1 cellular context compared by ENCODE assay signal in genomic region chr6:158835616-158836221, GRCh38.
TF ChIP-seq lines count a peak whose summit lies in the region.

No MANE protein-coding gene starts in this region.

TF ChIP-seq in GM23338, 12 proteins besides CTCF, POLR2A, EP300 and RAD21 (continued from another document):
- no peak for TF ChIP-seq EZH2 (IDR thresholded peaks at IDR 0.05; ENCODE audit: low read depth, unreplicated experiment)
- no peak for TF ChIP-seq EZH2phosphoT487 (IDR thresholded peaks at IDR 0.05; ENCODE audit: unreplicated experiment)
- no peak for TF ChIP-seq NANOG (IDR thresholded peaks at IDR 0.05; ENCODE audit: borderline replicate concordance)
- TF ChIP-seq STAT1 (IDR thresholded peaks at IDR 0.05; ENCODE audit: unreplicated experiment), result no peak
- TF ChIP-seq POLR2AphosphoS5 (IDR thresholded peaks at IDR 0.05; ENCODE audit: low read depth), result no peak
- no peak for TF ChIP-seq ZNF114 (CRISPR knock-in tag; IDR thresholded peaks at IDR 0.05)
- TF ChIP-seq ZNF331 (CRISPR knock-in tag; IDR thresholded peaks at IDR 0.05; ENCODE audit: low read depth), result no peak
- TF ChIP-seq, protein P1, sequence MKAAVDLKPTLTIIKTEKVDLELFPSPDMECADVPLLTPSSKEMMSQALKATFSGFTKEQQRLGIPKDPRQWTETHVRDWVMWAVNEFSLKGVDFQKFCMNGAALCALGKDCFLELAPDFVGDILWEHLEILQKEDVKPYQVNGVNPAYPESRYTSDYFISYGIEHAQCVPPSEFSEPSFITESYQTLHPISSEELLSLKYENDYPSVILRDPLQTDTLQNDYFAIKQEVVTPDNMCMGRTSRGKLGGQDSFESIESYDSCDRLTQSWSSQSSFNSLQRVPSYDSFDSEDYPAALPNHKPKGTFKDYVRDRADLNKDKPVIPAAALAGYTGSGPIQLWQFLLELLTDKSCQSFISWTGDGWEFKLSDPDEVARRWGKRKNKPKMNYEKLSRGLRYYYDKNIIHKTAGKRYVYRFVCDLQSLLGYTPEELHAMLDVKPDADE (IDR thresholded peaks at IDR 0.05), result no peak
- TF ChIP-seq JUNB (IDR thresholded peaks at IDR 0.05; ENCODE audit: unreplicated experiment), result no peak
- TF ChIP-seq CREB1 (CRISPR knock-in tag; IDR thresholded peaks at IDR 0.05; ENCODE audit: low read depth), result no peak
